ENCODE assay signal across 1 cellular context in genomic region chr5:5360878-5361520, GRCh38.
A peak's percentile ranks its signal among the peaks of the same experiment; 100 is the strongest.
TF ChIP-seq lines count a peak whose summit lies in the region.

No MANE protein-coding gene starts in this region.

TF ChIP-seq in HepG2, 621 proteins besides CTCF, POLR2A, EP300 and RAD21 (continued from another document and continues in another):
- TF ChIP-seq ZNF350 (CRISPR knock-in tag; IDR thresholded peaks at IDR 0.05; ENCODE audit: borderline replicate concordance, low read depth) (no peak), KMT2A (CRISPR knock-in tag; IDR thresholded peaks at IDR 0.05) (peak; percentile 50; the same call in 1 of the 2 replicates), ZNF558 (CRISPR knock-in tag; IDR thresholded peaks at IDR 0.05; ENCODE audit: borderline replicate concordance) (no peak), ZNF614 (CRISPR knock-in tag; IDR thresholded peaks at IDR 0.05; ENCODE audit: borderline replicate concordance) (0 out of 2 replicates have a peak, but pooled peaks have one; percentile 33), KDM3A (CRISPR knock-in tag; IDR thresholded peaks at IDR 0.05; ENCODE audit: low read depth) (no peak; the same call in 1 of the 2 replicates), TBP (CRISPR knock-in tag; IDR thresholded peaks at IDR 0.05) (no peak), TAF15 (IDR thresholded peaks at IDR 0.05; ENCODE audit: low read depth, low read length, poor library complexity, severe bottlenecking) (no peak), ZNF567 (CRISPR knock-in tag; IDR thresholded peaks at IDR 0.05; ENCODE audit: borderline replicate concordance) (no peak), ETV6 (CRISPR knock-in tag; conservative IDR thresholded peaks at IDR 0.05) (no peak), SALL2 (CRISPR knock-in tag; IDR thresholded peaks at IDR 0.05) (no peak), HMG20B (CRISPR knock-in tag; conservative IDR thresholded peaks at IDR 0.05) (peak; percentile 47; the same call in 1 of the 2 replicates), ZNF484 (CRISPR knock-in tag; IDR thresholded peaks at IDR 0.05; ENCODE audit: borderline replicate concordance, low read depth) (no peak), ZNF234 (CRISPR knock-in tag; conservative IDR thresholded peaks at IDR 0.05) (no peak), DPF2 (CRISPR knock-in tag; IDR thresholded peaks at IDR 0.05; ENCODE audit: borderline replicate concordance, low read depth) (peak; percentile 84), KLF9 (CRISPR knock-in tag; IDR thresholded peaks at IDR 0.05; ENCODE audit: low read depth) (no peak), ZNF720 (CRISPR knock-in tag; IDR thresholded peaks at IDR 0.05) (no peak), NPAS2 (CRISPR knock-in tag; IDR thresholded peaks at IDR 0.05; ENCODE audit: borderline replicate concordance) (no peak), MED1 (CRISPR knock-in tag; IDR thresholded peaks at IDR 0.05) (peak; percentile 89), TCF12 (IDR thresholded peaks at IDR 0.05) (no peak), TCF12 (CRISPR knock-in tag; IDR thresholded peaks at IDR 0.05) (no peak), ZNF678 (CRISPR knock-in tag; IDR thresholded peaks at IDR 0.05) (no peak), ZFP91 (CRISPR knock-in tag; IDR thresholded peaks at IDR 0.05; ENCODE audit: borderline replicate concordance) (no peak), NR0B2 (CRISPR knock-in tag; IDR thresholded peaks at IDR 0.05) (no peak), RFXANK (CRISPR knock-in tag; IDR thresholded peaks at IDR 0.05) (no peak), PAWR (CRISPR knock-in tag; IDR thresholded peaks at IDR 0.05; ENCODE audit: borderline replicate concordance) (no peak), PHF20 (CRISPR knock-in tag; IDR thresholded peaks at IDR 0.05) (no peak), MTERF4 (CRISPR knock-in tag; IDR thresholded peaks at IDR 0.05) (no peak), RXRA (CRISPR knock-in tag; IDR thresholded peaks at IDR 0.05) (peak; percentile 97), ZNF577 (CRISPR knock-in tag; IDR thresholded peaks at IDR 0.05; ENCODE audit: borderline replicate concordance, low read depth) (no peak), FOXA3 (CRISPR knock-in tag; IDR thresholded peaks at IDR 0.05) (peak; percentile 86), ZNF33A (CRISPR knock-in tag; IDR thresholded peaks at IDR 0.05; ENCODE audit: borderline replicate concordance) (no peak), ZNF766 (CRISPR knock-in tag; IDR thresholded peaks at IDR 0.05; ENCODE audit: borderline replicate concordance) (no peak), ZNF747 (CRISPR knock-in tag; IDR thresholded peaks at IDR 0.05; ENCODE audit: borderline replicate concordance) (no peak), ZNF563 (CRISPR knock-in tag; IDR thresholded peaks at IDR 0.05) (no peak), RARG (CRISPR knock-in tag; IDR thresholded peaks at IDR 0.05; ENCODE audit: low read depth) (no peak), SIN3B (IDR thresholded peaks at IDR 0.05; ENCODE audit: low read length) (no peak)
- TF ChIP-seq, protein P1, sequence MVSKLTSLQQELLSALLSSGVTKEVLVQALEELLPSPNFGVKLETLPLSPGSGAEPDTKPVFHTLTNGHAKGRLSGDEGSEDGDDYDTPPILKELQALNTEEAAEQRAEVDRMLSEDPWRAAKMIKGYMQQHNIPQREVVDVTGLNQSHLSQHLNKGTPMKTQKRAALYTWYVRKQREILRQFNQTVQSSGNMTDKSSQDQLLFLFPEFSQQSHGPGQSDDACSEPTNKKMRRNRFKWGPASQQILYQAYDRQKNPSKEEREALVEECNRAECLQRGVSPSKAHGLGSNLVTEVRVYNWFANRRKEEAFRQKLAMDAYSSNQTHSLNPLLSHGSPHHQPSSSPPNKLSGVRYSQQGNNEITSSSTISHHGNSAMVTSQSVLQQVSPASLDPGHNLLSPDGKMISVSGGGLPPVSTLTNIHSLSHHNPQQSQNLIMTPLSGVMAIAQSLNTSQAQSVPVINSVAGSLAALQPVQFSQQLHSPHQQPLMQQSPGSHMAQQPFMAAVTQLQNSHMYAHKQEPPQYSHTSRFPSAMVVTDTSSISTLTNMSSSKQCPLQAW (CRISPR knock-in tag; IDR thresholded peaks at IDR 0.05) = peak; percentile 34; the same call in 1 of the 2 replicates
- TF ChIP-seq, protein P2, sequence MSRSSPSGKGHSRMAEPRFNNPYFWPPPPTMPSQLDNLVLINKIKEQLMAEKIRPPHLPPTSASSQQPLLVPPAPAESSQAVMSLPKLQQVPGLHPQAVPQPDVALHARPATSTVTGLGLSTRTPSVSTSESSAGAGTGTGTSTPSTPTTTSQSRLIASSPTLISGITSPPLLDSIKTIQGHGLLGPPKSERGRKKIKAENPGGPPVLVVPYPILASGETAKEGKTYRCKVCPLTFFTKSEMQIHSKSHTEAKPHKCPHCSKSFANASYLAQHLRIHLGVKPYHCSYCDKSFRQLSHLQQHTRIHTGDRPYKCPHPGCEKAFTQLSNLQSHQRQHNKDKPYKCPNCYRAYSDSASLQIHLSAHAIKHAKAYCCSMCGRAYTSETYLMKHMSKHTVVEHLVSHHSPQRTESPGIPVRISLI (CRISPR knock-in tag; IDR thresholded peaks at IDR 0.05; ENCODE audit: borderline replicate concordance) = peak; percentile 63; the same call in 1 of the 2 replicates
- TF ChIP-seq, protein P3, sequence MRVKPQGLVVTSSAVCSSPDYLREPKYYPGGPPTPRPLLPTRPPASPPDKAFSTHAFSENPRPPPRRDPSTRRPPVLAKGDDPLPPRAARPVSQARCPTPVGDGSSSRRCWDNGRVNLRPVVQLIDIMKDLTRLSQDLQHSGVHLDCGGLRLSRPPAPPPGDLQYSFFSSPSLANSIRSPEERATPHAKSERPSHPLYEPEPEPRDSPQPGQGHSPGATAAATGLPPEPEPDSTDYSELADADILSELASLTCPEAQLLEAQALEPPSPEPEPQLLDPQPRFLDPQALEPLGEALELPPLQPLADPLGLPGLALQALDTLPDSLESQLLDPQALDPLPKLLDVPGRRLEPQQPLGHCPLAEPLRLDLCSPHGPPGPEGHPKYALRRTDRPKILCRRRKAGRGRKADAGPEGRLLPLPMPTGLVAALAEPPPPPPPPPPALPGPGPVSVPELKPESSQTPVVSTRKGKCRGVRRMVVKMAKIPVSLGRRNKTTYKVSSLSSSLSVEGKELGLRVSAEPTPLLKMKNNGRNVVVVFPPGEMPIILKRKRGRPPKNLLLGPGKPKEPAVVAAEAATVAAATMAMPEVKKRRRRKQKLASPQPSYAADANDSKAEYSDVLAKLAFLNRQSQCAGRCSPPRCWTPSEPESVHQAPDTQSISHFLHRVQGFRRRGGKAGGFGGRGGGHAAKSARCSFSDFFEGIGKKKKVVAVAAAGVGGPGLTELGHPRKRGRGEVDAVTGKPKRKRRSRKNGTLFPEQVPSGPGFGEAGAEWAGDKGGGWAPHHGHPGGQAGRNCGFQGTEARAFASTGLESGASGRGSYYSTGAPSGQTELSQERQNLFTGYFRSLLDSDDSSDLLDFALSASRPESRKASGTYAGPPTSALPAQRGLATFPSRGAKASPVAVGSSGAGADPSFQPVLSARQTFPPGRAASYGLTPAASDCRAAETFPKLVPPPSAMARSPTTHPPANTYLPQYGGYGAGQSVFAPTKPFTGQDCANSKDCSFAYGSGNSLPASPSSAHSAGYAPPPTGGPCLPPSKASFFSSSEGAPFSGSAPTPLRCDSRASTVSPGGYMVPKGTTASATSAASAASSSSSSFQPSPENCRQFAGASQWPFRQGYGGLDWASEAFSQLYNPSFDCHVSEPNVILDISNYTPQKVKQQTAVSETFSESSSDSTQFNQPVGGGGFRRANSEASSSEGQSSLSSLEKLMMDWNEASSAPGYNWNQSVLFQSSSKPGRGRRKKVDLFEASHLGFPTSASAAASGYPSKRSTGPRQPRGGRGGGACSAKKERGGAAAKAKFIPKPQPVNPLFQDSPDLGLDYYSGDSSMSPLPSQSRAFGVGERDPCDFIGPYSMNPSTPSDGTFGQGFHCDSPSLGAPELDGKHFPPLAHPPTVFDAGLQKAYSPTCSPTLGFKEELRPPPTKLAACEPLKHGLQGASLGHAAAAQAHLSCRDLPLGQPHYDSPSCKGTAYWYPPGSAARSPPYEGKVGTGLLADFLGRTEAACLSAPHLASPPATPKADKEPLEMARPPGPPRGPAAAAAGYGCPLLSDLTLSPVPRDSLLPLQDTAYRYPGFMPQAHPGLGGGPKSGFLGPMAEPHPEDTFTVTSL (CRISPR knock-in tag; IDR thresholded peaks at IDR 0.05; ENCODE audit: borderline replicate concordance) = peak; percentile 85; the same call in 1 of the 2 replicates
- TF ChIP-seq, protein P4, sequence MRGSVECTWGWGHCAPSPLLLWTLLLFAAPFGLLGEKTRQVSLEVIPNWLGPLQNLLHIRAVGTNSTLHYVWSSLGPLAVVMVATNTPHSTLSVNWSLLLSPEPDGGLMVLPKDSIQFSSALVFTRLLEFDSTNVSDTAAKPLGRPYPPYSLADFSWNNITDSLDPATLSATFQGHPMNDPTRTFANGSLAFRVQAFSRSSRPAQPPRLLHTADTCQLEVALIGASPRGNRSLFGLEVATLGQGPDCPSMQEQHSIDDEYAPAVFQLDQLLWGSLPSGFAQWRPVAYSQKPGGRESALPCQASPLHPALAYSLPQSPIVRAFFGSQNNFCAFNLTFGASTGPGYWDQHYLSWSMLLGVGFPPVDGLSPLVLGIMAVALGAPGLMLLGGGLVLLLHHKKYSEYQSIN (CRISPR knock-in tag; IDR thresholded peaks at IDR 0.05; ENCODE audit: borderline replicate concordance) = no peak
- TF ChIP-seq, protein P5, sequence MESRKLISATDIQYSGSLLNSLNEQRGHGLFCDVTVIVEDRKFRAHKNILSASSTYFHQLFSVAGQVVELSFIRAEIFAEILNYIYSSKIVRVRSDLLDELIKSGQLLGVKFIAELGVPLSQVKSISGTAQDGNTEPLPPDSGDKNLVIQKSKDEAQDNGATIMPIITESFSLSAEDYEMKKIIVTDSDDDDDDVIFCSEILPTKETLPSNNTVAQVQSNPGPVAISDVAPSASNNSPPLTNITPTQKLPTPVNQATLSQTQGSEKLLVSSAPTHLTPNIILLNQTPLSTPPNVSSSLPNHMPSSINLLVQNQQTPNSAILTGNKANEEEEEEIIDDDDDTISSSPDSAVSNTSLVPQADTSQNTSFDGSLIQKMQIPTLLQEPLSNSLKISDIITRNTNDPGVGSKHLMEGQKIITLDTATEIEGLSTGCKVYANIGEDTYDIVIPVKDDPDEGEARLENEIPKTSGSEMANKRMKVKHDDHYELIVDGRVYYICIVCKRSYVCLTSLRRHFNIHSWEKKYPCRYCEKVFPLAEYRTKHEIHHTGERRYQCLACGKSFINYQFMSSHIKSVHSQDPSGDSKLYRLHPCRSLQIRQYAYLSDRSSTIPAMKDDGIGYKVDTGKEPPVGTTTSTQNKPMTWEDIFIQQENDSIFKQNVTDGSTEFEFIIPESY (CRISPR knock-in tag; IDR thresholded peaks at IDR 0.05) = no peak
- TF ChIP-seq, protein P6, sequence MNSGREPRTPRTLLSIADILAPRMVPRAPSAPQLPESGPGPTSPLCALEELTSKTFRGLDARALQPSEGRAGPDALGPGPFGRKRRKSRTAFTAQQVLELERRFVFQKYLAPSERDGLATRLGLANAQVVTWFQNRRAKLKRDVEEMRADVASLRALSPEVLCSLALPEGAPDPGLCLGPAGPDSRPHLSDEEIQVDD (CRISPR knock-in tag; IDR thresholded peaks at IDR 0.05; ENCODE audit: borderline replicate concordance) = no peak
- TF ChIP-seq, protein P7, sequence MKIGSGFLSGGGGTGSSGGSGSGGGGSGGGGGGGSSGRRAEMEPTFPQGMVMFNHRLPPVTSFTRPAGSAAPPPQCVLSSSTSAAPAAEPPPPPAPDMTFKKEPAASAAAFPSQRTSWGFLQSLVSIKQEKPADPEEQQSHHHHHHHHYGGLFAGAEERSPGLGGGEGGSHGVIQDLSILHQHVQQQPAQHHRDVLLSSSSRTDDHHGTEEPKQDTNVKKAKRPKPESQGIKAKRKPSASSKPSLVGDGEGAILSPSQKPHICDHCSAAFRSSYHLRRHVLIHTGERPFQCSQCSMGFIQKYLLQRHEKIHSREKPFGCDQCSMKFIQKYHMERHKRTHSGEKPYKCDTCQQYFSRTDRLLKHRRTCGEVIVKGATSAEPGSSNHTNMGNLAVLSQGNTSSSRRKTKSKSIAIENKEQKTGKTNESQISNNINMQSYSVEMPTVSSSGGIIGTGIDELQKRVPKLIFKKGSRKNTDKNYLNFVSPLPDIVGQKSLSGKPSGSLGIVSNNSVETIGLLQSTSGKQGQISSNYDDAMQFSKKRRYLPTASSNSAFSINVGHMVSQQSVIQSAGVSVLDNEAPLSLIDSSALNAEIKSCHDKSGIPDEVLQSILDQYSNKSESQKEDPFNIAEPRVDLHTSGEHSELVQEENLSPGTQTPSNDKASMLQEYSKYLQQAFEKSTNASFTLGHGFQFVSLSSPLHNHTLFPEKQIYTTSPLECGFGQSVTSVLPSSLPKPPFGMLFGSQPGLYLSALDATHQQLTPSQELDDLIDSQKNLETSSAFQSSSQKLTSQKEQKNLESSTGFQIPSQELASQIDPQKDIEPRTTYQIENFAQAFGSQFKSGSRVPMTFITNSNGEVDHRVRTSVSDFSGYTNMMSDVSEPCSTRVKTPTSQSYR (CRISPR knock-in tag; IDR thresholded peaks at IDR 0.05; ENCODE audit: borderline replicate concordance) = no peak; the same call in 1 of the 2 replicates
- TF ChIP-seq, protein P8, sequence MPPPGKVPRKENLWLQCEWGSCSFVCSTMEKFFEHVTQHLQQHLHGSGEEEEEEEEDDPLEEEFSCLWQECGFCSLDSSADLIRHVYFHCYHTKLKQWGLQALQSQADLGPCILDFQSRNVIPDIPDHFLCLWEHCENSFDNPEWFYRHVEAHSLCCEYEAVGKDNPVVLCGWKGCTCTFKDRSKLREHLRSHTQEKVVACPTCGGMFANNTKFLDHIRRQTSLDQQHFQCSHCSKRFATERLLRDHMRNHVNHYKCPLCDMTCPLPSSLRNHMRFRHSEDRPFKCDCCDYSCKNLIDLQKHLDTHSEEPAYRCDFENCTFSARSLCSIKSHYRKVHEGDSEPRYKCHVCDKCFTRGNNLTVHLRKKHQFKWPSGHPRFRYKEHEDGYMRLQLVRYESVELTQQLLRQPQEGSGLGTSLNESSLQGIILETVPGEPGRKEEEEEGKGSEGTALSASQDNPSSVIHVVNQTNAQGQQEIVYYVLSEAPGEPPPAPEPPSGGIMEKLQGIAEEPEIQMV (CRISPR knock-in tag; IDR thresholded peaks at IDR 0.05; ENCODE audit: low read depth) = 0 out of 2 replicates have a peak, but pooled peaks have one; percentile 43
